8 cellular contexts compared by ENCODE assay signal in the genomic region with DNA sequence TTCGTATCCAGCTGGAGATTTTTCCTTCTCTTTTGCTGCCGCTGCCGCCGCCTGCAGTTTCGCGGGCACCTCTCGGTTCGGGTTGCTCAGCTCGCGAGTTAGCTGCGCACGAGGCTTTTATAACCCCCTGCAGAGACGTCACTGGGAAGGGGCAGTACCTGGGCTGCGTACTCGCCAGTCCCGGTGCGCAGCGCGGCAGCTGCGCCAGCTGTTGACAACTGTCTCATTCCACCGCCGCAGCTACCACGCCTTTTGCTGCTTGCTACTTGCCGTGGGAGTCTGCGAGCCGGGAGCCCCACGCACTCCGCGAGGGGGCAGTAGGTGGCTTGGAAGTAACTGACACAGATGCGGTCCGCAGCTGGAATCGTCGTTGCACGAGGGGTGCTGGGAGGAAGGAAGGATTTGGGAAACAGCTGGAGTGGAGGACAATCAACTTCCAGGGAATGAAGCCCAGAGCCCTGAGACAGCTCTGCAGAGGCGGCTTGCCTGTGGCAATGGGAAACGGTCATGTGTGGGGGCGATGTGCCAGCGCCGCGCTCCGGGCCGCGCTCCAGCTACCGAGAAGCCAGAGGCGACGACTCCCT. TPM values are rescaled to one million over a fixed set of nuclear protein-coding genes. Genes with fewer than 3 reads are reported as not detected.
DNase-seq lines count a peak whose midpoint lies in the region; ATAC-seq and TF ChIP-seq lines count a peak whose summit lies in the region.

A gene with protein sequence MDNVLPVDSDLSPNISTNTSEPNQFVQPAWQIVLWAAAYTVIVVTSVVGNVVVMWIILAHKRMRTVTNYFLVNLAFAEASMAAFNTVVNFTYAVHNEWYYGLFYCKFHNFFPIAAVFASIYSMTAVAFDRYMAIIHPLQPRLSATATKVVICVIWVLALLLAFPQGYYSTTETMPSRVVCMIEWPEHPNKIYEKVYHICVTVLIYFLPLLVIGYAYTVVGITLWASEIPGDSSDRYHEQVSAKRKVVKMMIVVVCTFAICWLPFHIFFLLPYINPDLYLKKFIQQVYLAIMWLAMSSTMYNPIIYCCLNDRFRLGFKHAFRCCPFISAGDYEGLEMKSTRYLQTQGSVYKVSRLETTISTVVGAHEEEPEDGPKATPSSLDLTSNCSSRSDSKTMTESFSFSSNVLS (minus strand): TSS at position 93 of the 584 bp plus-strand sequence. CDS start 586 bp downstream, outside the sequence.

- H3K4me3 ChIP-seq in iPS-20b (ENCODE audit: low read length) (peak within 1 kb of the TSS; percentile 79), skin epidermis (peak within 1 kb of the TSS in 6 of 7 experiments; percentile 0 to 29 (median 14))

- H3K36me3 Mint-ChIP-seq in brain, result no peaks in the 10 kb centered on the region

- H3K9ac ChIP-seq in iPS-20b (ENCODE audit: low read depth, low read length), result no peak within 1 kb of the TSS; the same call in 1 of the 2 replicates

- TF ChIP-seq CTCF in brain (conservative IDR thresholded peaks at IDR 0.05), result peak; percentile 76 to 85

- peaks cover 23% of the 10 kb centered on the region for H3K4me1 Mint-ChIP-seq in brain

- H3K27ac Mint-ChIP-seq in brain, result peak within 1 kb of the TSS in 3 of 5 experiments; percentile 38 to 95 (median 72)

- H3K27me3 ChIP-seq in iPS-20b (ENCODE audit: insufficient read depth, low read length), result peaks cover 72% of the 10 kb centered on the region

- H3K4me1 ChIP-seq in iPS-20b (ENCODE audit: insufficient read depth, low read length), result peaks cover 12% of the 10 kb centered on the region; the same call in 1 of the 2 replicates

- ATAC-seq in GM18505 (IDR thresholded peaks at IDR 0.05; ENCODE audit: unreplicated experiment), result peak; percentile 73
- ATAC-seq in HG03159 (IDR thresholded peaks at IDR 0.05; ENCODE audit: unreplicated experiment), result peak; percentile 79

- H3K27ac ChIP-seq in iPS-20b (ENCODE audit: low read length), result no peak within 1 kb of the TSS
- no peak within 1 kb of the TSS for H3K27ac ChIP-seq in skin epidermis

- no peaks in the 10 kb centered on the region for H3K36me3 ChIP-seq in iPS-20b (ENCODE audit: insufficient read depth, low read depth, low read length)

- peaks cover 0 to 9% (median 0%) of the 10 kb centered on the region in 5 experiments for H3K9me3 Mint-ChIP-seq in brain

- no peaks in the 10 kb centered on the region for H3K9me3 ChIP-seq in iPS-20b (ENCODE audit: insufficient read depth, low read depth, low read length)

- peaks cover 89% of the 10 kb centered on the region for H3K27me3 Mint-ChIP-seq in brain

- no peak for TF ChIP-seq POLR2A in GM18505 (IDR thresholded peaks at IDR 0.05; ENCODE audit: borderline replicate concordance, extremely low read depth, insufficient read depth, insufficient read length)

- H3K4me3 Mint-ChIP-seq in brain, result peak within 1 kb of the TSS; percentile 86 to 93 (median 90)

- DNase-seq in AG08395 (ENCODE audit: low spot score) (peak; percentile 77), SW 1271 (lab: John Stamatoyannopoulos, UW) (peak; percentile 3 to 55)
- no peak for DNase-seq in activated CD4-positive, CD25-positive, alpha-beta regulatory T cell treated with anti-CD3 and anti-CD28 coated beads, Interleukin-2, amount 50 U/mL, for 72 hours

RNA-seq across cellular contexts. Expression of the gene that starts here (rescaled TPM):
- 0.32 TPM for polyA plus RNA-seq in brain (ENCODE audit: insufficient read depth, low read depth, low replicate concordance)
